In the genomic region with DNA sequence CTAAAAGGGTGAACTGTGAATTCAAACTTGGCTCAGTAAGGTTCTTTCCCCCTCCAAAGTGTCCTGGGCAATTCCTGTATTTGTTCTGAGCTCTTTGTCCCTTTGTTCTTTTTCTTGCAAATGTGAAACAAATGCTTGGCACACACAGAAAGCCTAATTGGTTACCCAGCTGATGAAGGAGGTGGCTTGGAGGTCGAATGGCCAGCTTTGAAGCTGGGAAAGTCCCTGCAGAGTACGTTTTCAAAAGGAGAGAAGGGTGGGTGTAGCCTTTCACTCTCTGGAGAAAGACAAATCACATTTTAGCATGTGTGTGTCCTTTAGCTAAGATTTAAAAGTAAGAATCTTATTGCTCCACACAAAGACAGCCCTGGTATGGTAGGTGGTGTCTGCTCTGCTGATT, we compare ENCODE assay signal across 8 cellular contexts.
DNase-seq lines count a peak whose midpoint lies in the region; ATAC-seq, FAIRE-seq and TF ChIP-seq lines count a peak whose summit lies in the region.

No MANE protein-coding gene starts in this region.

- POLR2A ChIA-PET in GM10248 (lab: Yijun Ruan, JAX) = no interaction called here

- no peak for FAIRE-seq in kidney (lab: Jason Lieb, UNC)

- no peaks in the 10 kb centered on the region for H3K4me1 ChIP-seq in kidney (ENCODE audit: control insufficient read depth in 1 of 2, insufficient read depth in 1 of 2, low read depth in 1 of 2, low read length in 2 of 2)

- DNase-seq in GM10248 (ENCODE audit: extremely low spot score) = peak; percentile 60
- DNase-seq in astrocyte of the hippocampus (ENCODE audit: low read depth, low spot score) = peak; percentile 68
- DNase-seq in kidney = no peak
- DNase-seq in AG08396 (ENCODE audit: low spot score) = no peak
- no peak for DNase-seq in activated CD4-positive, CD25-positive, alpha-beta regulatory T cell (lab: John Stamatoyannopoulos, UW)
- DNase-seq in NCI-H187 (lab: John Stamatoyannopoulos, UW) = no peak

- H3K9me3 ChIP-seq in kidney (ENCODE audit: control insufficient read depth in 1 of 2, low read length in 2 of 2) = no peaks in the 10 kb centered on the region

- ATAC-seq in GM19395 (IDR thresholded peaks at IDR 0.05; ENCODE audit: unreplicated experiment) (peak; percentile 83), HG03066 (IDR thresholded peaks at IDR 0.05; ENCODE audit: low read depth, unreplicated experiment) (peak; percentile 70)

- no peak overlapping the region for H3K9ac ChIP-seq in kidney (ENCODE audit: low read length in 2 of 2)

- no peak for TF ChIP-seq CTCF in GM10248 (IDR thresholded peaks at IDR 0.05; ENCODE audit: control extremely low read depth, extremely low read depth, low read depth, missing control alignments)
- no peak for TF ChIP-seq CTCF in kidney (IDR thresholded peaks at IDR 0.05; ENCODE audit: borderline replicate concordance, extremely low read depth, insufficient read depth)

- H3K27ac ChIP-seq in kidney (ENCODE audit: low read depth in 2 of 2, low read length in 2 of 2) = no peak overlapping the region

- intact Hi-C loops in kidney (cut with DNase I) = no loop called here

- CTCF ChIA-PET in GM10248 (lab: Yijun Ruan, JAX) = interaction anchor here (0.8 to 3.6 kb wide), 8 partner anchors 10 to 132 kb away, joined by 3 to 20 read pairs (median 4); no protein-coding TSS in a partner anchor

- no peaks in the 10 kb centered on the region for H3K36me3 ChIP-seq in kidney (ENCODE audit: control insufficient read depth in 1 of 2, insufficient read depth in 2 of 2, low read length in 2 of 2)

- no peak overlapping the region for H3K4me3 ChIP-seq in kidney (ENCODE audit: low read length in 2 of 2)

Comparison
In these comparisons a context has a peak if more than half of its experiments do, and no peak if none do; other contexts are left out.
1. DNase-seq: peak in GM10248 (single experiment) and astrocyte of the hippocampus (single experiment); none in kidney (single experiment), AG08396 (single experiment), activated CD4-positive, CD25-positive, alpha-beta regulatory T cell (0 of 4) and NCI-H187 (0 of 2).